In the genomic region with DNA sequence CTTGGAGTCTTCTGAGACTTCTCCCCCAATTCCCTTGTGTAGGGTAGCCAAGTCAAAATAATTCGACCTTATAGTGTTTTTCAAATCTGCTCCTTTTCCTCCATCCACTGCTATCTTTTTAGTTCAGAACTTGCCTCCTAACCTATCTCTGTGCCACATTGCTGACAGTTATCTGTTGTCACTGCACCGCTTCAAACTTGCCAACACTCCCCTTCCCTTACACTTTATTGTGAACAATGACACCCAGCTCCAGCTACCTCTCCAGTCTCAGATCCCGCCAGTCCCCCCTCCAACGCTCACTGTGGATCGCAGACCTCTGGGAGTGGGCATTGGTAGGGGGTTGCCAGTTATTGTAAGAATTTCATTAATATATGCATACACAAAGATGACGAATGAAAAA, we compare ENCODE assay signal across 1 cellular context.
TF ChIP-seq lines count a peak whose summit lies in the region.

No MANE protein-coding gene starts in this region.

TF ChIP-seq in K562, 482 proteins besides CTCF, POLR2A, EP300 and RAD21 (continued from another document and continues in another):
- TF ChIP-seq, protein P1, sequence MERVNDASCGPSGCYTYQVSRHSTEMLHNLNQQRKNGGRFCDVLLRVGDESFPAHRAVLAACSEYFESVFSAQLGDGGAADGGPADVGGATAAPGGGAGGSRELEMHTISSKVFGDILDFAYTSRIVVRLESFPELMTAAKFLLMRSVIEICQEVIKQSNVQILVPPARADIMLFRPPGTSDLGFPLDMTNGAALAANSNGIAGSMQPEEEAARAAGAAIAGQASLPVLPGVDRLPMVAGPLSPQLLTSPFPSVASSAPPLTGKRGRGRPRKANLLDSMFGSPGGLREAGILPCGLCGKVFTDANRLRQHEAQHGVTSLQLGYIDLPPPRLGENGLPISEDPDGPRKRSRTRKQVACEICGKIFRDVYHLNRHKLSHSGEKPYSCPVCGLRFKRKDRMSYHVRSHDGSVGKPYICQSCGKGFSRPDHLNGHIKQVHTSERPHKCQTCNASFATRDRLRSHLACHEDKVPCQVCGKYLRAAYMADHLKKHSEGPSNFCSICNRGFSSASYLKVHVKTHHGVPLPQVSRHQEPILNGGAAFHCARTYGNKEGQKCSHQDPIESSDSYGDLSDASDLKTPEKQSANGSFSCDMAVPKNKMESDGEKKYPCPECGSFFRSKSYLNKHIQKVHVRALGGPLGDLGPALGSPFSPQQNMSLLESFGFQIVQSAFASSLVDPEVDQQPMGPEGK (CRISPR knock-in tag; IDR thresholded peaks at IDR 0.05; ENCODE audit: borderline replicate concordance) = no peak
- TF ChIP-seq BCOR (IDR thresholded peaks at IDR 0.05) (no peak), KLF16 (IDR thresholded peaks at IDR 0.05) (peak; percentile 85), PML (IDR thresholded peaks at IDR 0.05; ENCODE audit: low read length) (peak; percentile 71), RCOR1 (IDR thresholded peaks at IDR 0.05; ENCODE audit: borderline replicate concordance in 1 of 2, low read depth in 2 of 2, low read length in 2 of 2) (peak in 1 of 2 experiments; percentile 82; a peak in 2 of 4 replicates), RBM25 (IDR thresholded peaks at IDR 0.05; ENCODE audit: low read depth, low read length, severe bottlenecking) (no peak), DPF2 (IDR thresholded peaks at IDR 0.05) (peak; percentile 89), RBM39 (optimal IDR thresholded peaks at IDR 0.05; ENCODE audit: low read depth, low read length) (no peak), MYBL2 (IDR thresholded peaks at IDR 0.05; ENCODE audit: low read depth) (no peak), MYBL2 (CRISPR knock-in tag; IDR thresholded peaks at IDR 0.05; ENCODE audit: borderline replicate concordance) (no peak), ZBTB17 (CRISPR knock-in tag; IDR thresholded peaks at IDR 0.05) (no peak), CEBPG (CRISPR knock-in tag; IDR thresholded peaks at IDR 0.05) (no peak), CEBPG (tag; conservative IDR thresholded peaks at IDR 0.05 in 1 of 2, IDR thresholded peaks at IDR 0.05 in 1 of 2) (no peak), NFXL1 (CRISPR knock-in tag; IDR thresholded peaks at IDR 0.05) (no peak), ZNF444 (CRISPR knock-in tag; IDR thresholded peaks at IDR 0.05) (no peak), NFIX (CRISPR knock-in tag; IDR thresholded peaks at IDR 0.05; ENCODE audit: low read depth) (no peak), PHB (CRISPR knock-in tag; IDR thresholded peaks at IDR 0.05) (no peak), ZNF217 (CRISPR knock-in tag; IDR thresholded peaks at IDR 0.05) (no peak), SMC3 (conservative IDR thresholded peaks at IDR 0.05; ENCODE audit: insufficient read depth, low read depth, low read length) (no peak), EZH2 (IDR thresholded peaks at IDR 0.05; ENCODE audit: borderline replicate concordance, low read depth, low read length) (no peak), ZC3H4 (CRISPR knock-in tag; IDR thresholded peaks at IDR 0.05; ENCODE audit: borderline replicate concordance) (no peak), SNIP1 (IDR thresholded peaks at IDR 0.05; ENCODE audit: low read depth) (no peak), ATF1 (CRISPR knock-in tag; IDR thresholded peaks at IDR 0.05) (no peak), ATF1 (tag; IDR thresholded peaks at IDR 0.05) (no peak), ZNF143 (CRISPR knock-in tag; IDR thresholded peaks at IDR 0.05) (no peak), TEAD4 (IDR thresholded peaks at IDR 0.05; ENCODE audit: low read length) (peak; percentile 90), TEAD4 (CRISPR knock-in tag; IDR thresholded peaks at IDR 0.05; ENCODE audit: borderline replicate concordance) (no peak), NFRKB (IDR thresholded peaks at IDR 0.05; ENCODE audit: low read depth) (no peak), U2AF2 (optimal IDR thresholded peaks at IDR 0.05; ENCODE audit: low read depth, low read length) (no peak), ZBTB7A (IDR thresholded peaks at IDR 0.05; ENCODE audit: borderline replicate concordance, control insufficient read depth, low read depth, low read length) (no peak), TARDBP (IDR thresholded peaks at IDR 0.05) (no peak), ZNF121 (CRISPR knock-in tag; conservative IDR thresholded peaks at IDR 0.05) (no peak), RBFOX2 (IDR thresholded peaks at IDR 0.05; ENCODE audit: low read depth, low read length) (no peak), BACH1 (tag; IDR thresholded peaks at IDR 0.05) (no peak)
- TF ChIP-seq, protein P2, sequence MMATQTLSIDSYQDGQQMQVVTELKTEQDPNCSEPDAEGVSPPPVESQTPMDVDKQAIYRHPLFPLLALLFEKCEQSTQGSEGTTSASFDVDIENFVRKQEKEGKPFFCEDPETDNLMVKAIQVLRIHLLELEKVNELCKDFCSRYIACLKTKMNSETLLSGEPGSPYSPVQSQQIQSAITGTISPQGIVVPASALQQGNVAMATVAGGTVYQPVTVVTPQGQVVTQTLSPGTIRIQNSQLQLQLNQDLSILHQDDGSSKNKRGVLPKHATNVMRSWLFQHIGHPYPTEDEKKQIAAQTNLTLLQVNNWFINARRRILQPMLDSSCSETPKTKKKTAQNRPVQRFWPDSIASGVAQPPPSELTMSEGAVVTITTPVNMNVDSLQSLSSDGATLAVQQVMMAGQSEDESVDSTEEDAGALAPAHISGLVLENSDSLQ (IDR thresholded peaks at IDR 0.05) = peak; percentile 60
- TF ChIP-seq, protein P3, sequence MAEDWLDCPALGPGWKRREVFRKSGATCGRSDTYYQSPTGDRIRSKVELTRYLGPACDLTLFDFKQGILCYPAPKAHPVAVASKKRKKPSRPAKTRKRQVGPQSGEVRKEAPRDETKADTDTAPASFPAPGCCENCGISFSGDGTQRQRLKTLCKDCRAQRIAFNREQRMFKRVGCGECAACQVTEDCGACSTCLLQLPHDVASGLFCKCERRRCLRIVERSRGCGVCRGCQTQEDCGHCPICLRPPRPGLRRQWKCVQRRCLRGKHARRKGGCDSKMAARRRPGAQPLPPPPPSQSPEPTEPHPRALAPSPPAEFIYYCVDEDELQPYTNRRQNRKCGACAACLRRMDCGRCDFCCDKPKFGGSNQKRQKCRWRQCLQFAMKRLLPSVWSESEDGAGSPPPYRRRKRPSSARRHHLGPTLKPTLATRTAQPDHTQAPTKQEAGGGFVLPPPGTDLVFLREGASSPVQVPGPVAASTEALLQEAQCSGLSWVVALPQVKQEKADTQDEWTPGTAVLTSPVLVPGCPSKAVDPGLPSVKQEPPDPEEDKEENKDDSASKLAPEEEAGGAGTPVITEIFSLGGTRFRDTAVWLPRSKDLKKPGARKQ (CRISPR knock-in tag; IDR thresholded peaks at IDR 0.05) = no peak
- TF ChIP-seq, protein P4, sequence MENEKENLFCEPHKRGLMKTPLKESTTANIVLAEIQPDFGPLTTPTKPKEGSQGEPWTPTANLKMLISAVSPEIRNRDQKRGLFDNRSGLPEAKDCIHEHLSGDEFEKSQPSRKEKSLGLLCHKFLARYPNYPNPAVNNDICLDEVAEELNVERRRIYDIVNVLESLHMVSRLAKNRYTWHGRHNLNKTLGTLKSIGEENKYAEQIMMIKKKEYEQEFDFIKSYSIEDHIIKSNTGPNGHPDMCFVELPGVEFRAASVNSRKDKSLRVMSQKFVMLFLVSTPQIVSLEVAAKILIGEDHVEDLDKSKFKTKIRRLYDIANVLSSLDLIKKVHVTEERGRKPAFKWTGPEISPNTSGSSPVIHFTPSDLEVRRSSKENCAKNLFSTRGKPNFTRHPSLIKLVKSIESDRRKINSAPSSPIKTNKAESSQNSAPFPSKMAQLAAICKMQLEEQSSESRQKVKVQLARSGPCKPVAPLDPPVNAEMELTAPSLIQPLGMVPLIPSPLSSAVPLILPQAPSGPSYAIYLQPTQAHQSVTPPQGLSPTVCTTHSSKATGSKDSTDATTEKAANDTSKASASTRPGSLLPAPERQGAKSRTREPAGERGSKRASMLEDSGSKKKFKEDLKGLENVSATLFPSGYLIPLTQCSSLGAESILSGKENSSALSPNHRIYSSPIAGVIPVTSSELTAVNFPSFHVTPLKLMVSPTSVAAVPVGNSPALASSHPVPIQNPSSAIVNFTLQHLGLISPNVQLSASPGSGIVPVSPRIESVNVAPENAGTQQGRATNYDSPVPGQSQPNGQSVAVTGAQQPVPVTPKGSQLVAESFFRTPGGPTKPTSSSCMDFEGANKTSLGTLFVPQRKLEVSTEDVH (IDR thresholded peaks at IDR 0.05; ENCODE audit: low read depth, partially characterized antibody) = no peak
- TF ChIP-seq, protein P5, sequence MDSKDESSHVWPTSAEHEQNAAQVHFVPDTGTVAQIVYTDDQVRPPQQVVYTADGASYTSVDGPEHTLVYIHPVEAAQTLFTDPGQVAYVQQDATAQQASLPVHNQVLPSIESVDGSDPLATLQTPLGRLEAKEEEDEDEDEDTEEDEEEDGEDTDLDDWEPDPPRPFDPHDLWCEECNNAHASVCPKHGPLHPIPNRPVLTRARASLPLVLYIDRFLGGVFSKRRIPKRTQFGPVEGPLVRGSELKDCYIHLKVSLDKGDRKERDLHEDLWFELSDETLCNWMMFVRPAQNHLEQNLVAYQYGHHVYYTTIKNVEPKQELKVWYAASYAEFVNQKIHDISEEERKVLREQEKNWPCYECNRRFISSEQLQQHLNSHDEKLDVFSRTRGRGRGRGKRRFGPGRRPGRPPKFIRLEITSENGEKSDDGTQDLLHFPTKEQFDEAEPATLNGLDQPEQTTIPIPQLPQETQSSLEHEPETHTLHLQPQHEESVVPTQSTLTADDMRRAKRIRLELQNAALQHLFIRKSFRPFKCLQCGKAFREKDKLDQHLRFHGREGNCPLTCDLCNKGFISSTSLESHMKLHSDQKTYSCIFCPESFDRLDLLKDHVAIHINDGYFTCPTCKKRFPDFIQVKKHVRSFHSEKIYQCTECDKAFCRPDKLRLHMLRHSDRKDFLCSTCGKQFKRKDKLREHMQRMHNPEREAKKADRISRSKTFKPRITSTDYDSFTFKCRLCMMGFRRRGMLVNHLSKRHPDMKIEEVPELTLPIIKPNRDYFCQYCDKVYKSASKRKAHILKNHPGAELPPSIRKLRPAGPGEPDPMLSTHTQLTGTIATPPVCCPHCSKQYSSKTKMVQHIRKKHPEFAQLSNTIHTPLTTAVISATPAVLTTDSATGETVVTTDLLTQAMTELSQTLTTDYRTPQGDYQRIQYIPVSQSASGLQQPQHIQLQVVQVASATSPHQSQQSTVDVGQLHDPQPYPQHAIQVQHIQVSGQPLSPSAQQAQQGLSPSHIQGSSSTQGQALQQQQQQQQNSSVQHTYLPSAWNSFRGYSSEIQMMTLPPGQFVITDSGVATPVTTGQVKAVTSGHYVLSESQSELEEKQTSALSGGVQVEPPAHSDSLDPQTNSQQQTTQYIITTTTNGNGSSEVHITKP (IDR thresholded peaks at IDR 0.05; ENCODE audit: partially characterized antibody) = no peak
- TF ChIP-seq, protein P6, sequence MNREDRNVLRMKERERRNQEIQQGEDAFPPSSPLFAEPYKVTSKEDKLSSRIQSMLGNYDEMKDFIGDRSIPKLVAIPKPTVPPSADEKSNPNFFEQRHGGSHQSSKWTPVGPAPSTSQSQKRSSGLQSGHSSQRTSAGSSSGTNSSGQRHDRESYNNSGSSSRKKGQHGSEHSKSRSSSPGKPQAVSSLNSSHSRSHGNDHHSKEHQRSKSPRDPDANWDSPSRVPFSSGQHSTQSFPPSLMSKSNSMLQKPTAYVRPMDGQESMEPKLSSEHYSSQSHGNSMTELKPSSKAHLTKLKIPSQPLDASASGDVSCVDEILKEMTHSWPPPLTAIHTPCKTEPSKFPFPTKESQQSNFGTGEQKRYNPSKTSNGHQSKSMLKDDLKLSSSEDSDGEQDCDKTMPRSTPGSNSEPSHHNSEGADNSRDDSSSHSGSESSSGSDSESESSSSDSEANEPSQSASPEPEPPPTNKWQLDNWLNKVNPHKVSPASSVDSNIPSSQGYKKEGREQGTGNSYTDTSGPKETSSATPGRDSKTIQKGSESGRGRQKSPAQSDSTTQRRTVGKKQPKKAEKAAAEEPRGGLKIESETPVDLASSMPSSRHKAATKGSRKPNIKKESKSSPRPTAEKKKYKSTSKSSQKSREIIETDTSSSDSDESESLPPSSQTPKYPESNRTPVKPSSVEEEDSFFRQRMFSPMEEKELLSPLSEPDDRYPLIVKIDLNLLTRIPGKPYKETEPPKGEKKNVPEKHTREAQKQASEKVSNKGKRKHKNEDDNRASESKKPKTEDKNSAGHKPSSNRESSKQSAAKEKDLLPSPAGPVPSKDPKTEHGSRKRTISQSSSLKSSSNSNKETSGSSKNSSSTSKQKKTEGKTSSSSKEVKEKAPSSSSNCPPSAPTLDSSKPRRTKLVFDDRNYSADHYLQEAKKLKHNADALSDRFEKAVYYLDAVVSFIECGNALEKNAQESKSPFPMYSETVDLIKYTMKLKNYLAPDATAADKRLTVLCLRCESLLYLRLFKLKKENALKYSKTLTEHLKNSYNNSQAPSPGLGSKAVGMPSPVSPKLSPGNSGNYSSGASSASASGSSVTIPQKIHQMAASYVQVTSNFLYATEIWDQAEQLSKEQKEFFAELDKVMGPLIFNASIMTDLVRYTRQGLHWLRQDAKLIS (CRISPR knock-in tag; IDR thresholded peaks at IDR 0.05) = no peak
- TF ChIP-seq, protein P7, sequence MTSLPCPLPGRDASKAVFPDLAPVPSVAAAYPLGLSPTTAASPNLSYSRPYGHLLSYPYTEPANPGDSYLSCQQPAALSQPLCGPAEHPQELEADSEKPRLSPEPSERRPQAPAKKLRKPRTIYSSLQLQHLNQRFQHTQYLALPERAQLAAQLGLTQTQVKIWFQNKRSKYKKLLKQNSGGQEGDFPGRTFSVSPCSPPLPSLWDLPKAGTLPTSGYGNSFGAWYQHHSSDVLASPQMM (CRISPR knock-in tag; IDR thresholded peaks at IDR 0.05) = no peak
- TF ChIP-seq, protein P8, sequence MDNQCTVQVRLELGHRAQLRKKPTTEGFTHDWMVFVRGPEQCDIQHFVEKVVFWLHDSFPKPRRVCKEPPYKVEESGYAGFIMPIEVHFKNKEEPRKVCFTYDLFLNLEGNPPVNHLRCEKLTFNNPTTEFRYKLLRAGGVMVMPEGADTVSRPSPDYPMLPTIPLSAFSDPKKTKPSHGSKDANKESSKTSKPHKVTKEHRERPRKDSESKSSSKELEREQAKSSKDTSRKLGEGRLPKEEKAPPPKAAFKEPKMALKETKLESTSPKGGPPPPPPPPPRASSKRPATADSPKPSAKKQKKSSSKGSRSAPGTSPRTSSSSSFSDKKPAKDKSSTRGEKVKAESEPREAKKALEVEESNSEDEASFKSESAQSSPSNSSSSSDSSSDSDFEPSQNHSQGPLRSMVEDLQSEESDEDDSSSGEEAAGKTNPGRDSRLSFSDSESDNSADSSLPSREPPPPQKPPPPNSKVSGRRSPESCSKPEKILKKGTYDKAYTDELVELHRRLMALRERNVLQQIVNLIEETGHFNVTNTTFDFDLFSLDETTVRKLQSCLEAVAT (IDR thresholded peaks at IDR 0.05) = no peak
- TF ChIP-seq, protein P9, sequence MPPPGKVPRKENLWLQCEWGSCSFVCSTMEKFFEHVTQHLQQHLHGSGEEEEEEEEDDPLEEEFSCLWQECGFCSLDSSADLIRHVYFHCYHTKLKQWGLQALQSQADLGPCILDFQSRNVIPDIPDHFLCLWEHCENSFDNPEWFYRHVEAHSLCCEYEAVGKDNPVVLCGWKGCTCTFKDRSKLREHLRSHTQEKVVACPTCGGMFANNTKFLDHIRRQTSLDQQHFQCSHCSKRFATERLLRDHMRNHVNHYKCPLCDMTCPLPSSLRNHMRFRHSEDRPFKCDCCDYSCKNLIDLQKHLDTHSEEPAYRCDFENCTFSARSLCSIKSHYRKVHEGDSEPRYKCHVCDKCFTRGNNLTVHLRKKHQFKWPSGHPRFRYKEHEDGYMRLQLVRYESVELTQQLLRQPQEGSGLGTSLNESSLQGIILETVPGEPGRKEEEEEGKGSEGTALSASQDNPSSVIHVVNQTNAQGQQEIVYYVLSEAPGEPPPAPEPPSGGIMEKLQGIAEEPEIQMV (tag; conservative IDR thresholded peaks at IDR 0.05; ENCODE audit: low read depth) = no peak
